ENCODE assay signal across 32 cellular contexts in the genomic region with DNA sequence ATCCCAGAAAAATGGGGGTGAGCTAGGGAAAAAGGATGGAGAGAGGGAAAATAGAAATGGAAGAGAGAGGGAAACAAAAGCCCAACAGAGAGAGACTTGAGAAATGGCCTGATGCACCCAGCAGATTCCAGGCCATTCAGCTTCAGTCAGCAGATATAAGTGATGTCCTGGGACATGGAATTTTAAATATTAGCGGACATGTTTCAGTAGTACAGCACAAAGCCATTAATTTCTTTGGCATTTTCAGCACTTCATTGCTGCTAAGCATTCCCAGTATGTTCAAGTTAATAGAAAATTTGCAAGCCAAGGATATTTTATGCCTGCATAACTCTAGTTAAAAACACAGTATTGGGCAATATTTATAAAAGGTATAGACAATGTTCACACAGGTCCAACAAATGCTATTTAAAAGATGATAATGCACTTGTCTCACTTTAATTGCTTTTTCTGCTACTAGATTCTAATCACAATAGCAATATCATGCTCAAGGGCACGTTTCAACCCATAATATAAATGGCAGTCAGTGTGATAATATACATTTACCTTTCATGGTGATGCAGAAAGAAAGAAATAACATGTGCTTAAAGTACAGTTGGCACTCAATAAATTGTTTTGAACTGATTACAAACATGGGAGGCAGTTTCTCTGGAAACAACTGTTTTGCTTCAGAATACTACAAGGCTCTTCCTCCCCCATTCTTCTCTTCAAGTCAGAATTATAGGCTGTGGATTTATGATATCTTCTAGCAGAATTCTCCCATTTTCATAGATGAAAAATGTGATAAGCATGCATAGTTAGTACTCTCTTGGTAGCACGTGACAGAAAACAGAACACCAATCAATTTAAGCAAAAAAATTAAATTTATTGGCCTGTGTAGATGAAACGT.
"Had no signal": no experiment of that assay in that cellular context is flagged by ENCODE, and none has a peak within 500 bp of the region (broad histone marks: within the 10 kb centered on the region; RNA-seq: fewer than 3 reads in every experiment).

No MANE protein-coding gene starts in this region.

- H3K4me2 ChIP-seq: KMS-11 had no signal

- H3K27ac Mint-ChIP-seq: activated B cell treated with CpG ODN at 0.5 μM for 24 hours; activated CD4-positive, alpha-beta memory T cell treated with anti-CD3 and anti-CD28 coated beads, Interleukin-2, amount 10 ng/mL, durations not matched to agents 7 days and 5 days; activated CD8-positive, alpha-beta memory T cell treated with anti-CD3 and anti-CD28 coated beads, Interleukin-2, amount 10 ng/mL, durations not matched to agents 7 days and 5 days; activated naive CD4-positive, alpha-beta T cell treated with anti-CD3 and anti-CD28 coated beads, Interleukin-2, amount 10 ng/mL, durations not matched to agents 7 days and 5 days; activated naive CD8-positive, alpha-beta T cell had no signal

- H3K4me3 Mint-ChIP-seq: activated B cell treated with CpG ODN at 0.5 μM for 24 hours; activated CD4-positive, alpha-beta memory T cell treated with anti-CD3 and anti-CD28 coated beads, Interleukin-2, amount 10 ng/mL, durations not matched to agents 7 days and 5 days; activated CD8-positive, alpha-beta memory T cell treated with anti-CD3 and anti-CD28 coated beads, Interleukin-2, amount 10 ng/mL, durations not matched to agents 7 days and 5 days; activated naive CD4-positive, alpha-beta T cell treated with anti-CD3 and anti-CD28 coated beads, Interleukin-2, amount 10 ng/mL, durations not matched to agents 7 days and 5 days; activated naive CD8-positive, alpha-beta T cell; central memory CD8-positive, alpha-beta T cell had no signal

- H3K9me3 Mint-ChIP-seq: activated B cell treated with CpG ODN at 0.5 μM for 24 hours; activated CD4-positive, alpha-beta memory T cell treated with anti-CD3 and anti-CD28 coated beads, Interleukin-2, amount 10 ng/mL, durations not matched to agents 7 days and 5 days; activated naive CD4-positive, alpha-beta T cell treated with anti-CD3 and anti-CD28 coated beads, Interleukin-2, amount 10 ng/mL, durations not matched to agents 7 days and 5 days; central memory CD8-positive, alpha-beta T cell had no signal

- H3K36me3 ChIP-seq: ascending aorta, cardiac muscle cell, SJCRH30 had no signal

- H3K27me3 Mint-ChIP-seq: activated naive CD4-positive, alpha-beta T cell treated with anti-CD3 and anti-CD28 coated beads, Interleukin-2, amount 10 ng/mL, durations not matched to agents 7 days and 5 days; activated naive CD8-positive, alpha-beta T cell had no signal

- DNase-seq: activated B cell treated with CpG ODN at 0.5 μM for 24 hours; activated CD4-positive, alpha-beta memory T cell treated with anti-CD3 and anti-CD28 coated beads, Interleukin-2, amount 10 ng/mL, durations not matched to agents 7 days and 5 days; activated CD4-positive, alpha-beta T cell treated with anti-CD3 and anti-CD28 coated beads for 4 hours; activated CD4-positive, CD25-positive, alpha-beta regulatory T cell treated with anti-CD3 and anti-CD28 coated beads, Interleukin-2, amount 50 U/mL, for 72 hours; activated CD8-positive, alpha-beta memory T cell treated with anti-CD3 and anti-CD28 coated beads for 24 hours; activated CD8-positive, alpha-beta memory T cell treated with anti-CD3 and anti-CD28 coated beads, Interleukin-2, amount 10 ng/mL, durations not matched to agents 7 days and 5 days; activated CD8-positive, alpha-beta memory T cell treated with anti-CD3 and anti-CD28 coated beads, Interleukin-2, amount 50 U/mL, for 48 hours; activated effector memory CD4-positive, alpha-beta T cell treated with Interleukin-2 at 50 U/mL for 16 hours; activated naive CD4-positive, alpha-beta T cell treated with anti-CD3 and anti-CD28 coated beads, Interleukin-2, amount 10 ng/mL, durations not matched to agents 7 days and 5 days; activated T-cell treated with anti-CD3 and anti-CD28 coated beads, Interleukin-2, amount 50 U/mL, for 48 hours; amygdala; NCI-H1092 treated with DMSO at 0.1 percent for 48 hours; NCI-H146; NCI-H187; NCI-H2029 treated with DMSO at 0.1 percent for 48 hours; NCI-H2107; NCI-H2171; NCI-H510A treated with DMSO at 0.1 percent for 48 hours; NCI-H69; SHP77; SW 1271; T-helper 1 cell; T-helper 2 cell; T-helper 9 cell had no signal

- H3K4me3 ChIP-seq: ascending aorta, cardiac muscle cell, SJCRH30 had no signal

- H3K9me3 ChIP-seq: ascending aorta, SJCRH30 had no signal

- H3K9ac ChIP-seq: KMS-11 had no signal

- ATAC-seq: activated CD8-positive, alpha-beta memory T cell treated with anti-CD3 and anti-CD28 coated beads, Interleukin-2, amount 10 ng/mL, durations not matched to agents 7 days and 5 days; Panc1 had no signal

- H3K27me3 ChIP-seq: ascending aorta, cardiac muscle cell, SJCRH30 had no signal

- H3K27ac ChIP-seq: ascending aorta, cardiac muscle cell, KMS-11, SJCRH30, VCaP had no signal

- H3K36me3 Mint-ChIP-seq: activated CD8-positive, alpha-beta memory T cell treated with anti-CD3 and anti-CD28 coated beads, Interleukin-2, amount 10 ng/mL, durations not matched to agents 7 days and 5 days; activated naive CD4-positive, alpha-beta T cell treated with anti-CD3 and anti-CD28 coated beads, Interleukin-2, amount 10 ng/mL, durations not matched to agents 7 days and 5 days; activated naive CD8-positive, alpha-beta T cell had no signal

- H3K4me1 Mint-ChIP-seq: activated B cell treated with CpG ODN at 0.5 μM for 24 hours; activated CD8-positive, alpha-beta memory T cell treated with anti-CD3 and anti-CD28 coated beads, Interleukin-2, amount 10 ng/mL, durations not matched to agents 7 days and 5 days; activated naive CD4-positive, alpha-beta T cell treated with anti-CD3 and anti-CD28 coated beads, Interleukin-2, amount 10 ng/mL, durations not matched to agents 7 days and 5 days; central memory CD8-positive, alpha-beta T cell had no signal

- H3K4me1 ChIP-seq: ascending aorta, SJCRH30 had no signal
